ENCODE assay signal across 8 cellular contexts in genomic region chr5:1634337-1634661, GRCh38.
DNase-seq lines count a peak whose midpoint lies in the region; ATAC-seq and TF ChIP-seq lines count a peak whose summit lies in the region.

No MANE protein-coding gene starts in this region.

- no peak overlapping the region for H4K5ac ChIP-seq in mesendoderm (ENCODE audit: low read length)

- H3K27me3 ChIP-seq in heart right ventricle, result peaks cover 0 to 15% (median 5%) of the 10 kb centered on the region in 7 donors
- H3K27me3 ChIP-seq in mesendoderm (ENCODE audit: insufficient read depth, low read length, poor library complexity), result no peaks in the 10 kb centered on the region

- peak overlapping the region; percentile 78 for H3K9ac ChIP-seq in mesendoderm (ENCODE audit: low read length)

- no peaks in the 10 kb centered on the region for H3K9me3 Mint-ChIP-seq in MCF 10A (ENCODE audit: unreplicated experiment)

- H4K8ac ChIP-seq in mesendoderm (ENCODE audit: low read depth, low read length), result peak overlapping the region; percentile 3

- no peaks in the 10 kb centered on the region for H3K36me3 Mint-ChIP-seq in MCF 10A (ENCODE audit: insufficient read depth, unreplicated experiment)

- no TSS peak for BruUV-seq in MCF 10A (replicated peaks; lab: Mats Ljungman, UMichigan)

- H3K4me3 ChIP-seq in heart right ventricle, result peak overlapping the region; percentile 24 to 92 (median 77)
- peak overlapping the region; percentile 46 for H3K4me3 ChIP-seq in mesendoderm (ENCODE audit: low read length)
- peak overlapping the region; percentile 68 for H3K4me3 ChIP-seq in urinary bladder (ENCODE audit: low read depth, low read length)

- no peaks in the 10 kb centered on the region for H3K79me1 ChIP-seq in mesendoderm (ENCODE audit: low read length)

- 33 to 52% methylated on average over 16 to 18 of the region's 18 CpGs for WGBS in heart right ventricle, 2 donors
- no CpG with 5 or more reads among the region's 18 CpGs for WGBS in mesendoderm (ENCODE audit: extremely low coverage, insufficient coverage, low lambda C conversion rate)
- 38% methylated on average over 18 of the region's 18 CpGs for WGBS in urinary bladder

- no peak overlapping the region for H3K18ac ChIP-seq in mesendoderm (ENCODE audit: low read length)

- no peak for TF ChIP-seq CTCF in heart right ventricle (IDR thresholded peaks at IDR 0.05)
- TF ChIP-seq CTCF in MCF 10A (IDR thresholded peaks at IDR 0.05; ENCODE audit: unreplicated experiment), result no peak

- no peak overlapping the region for H3K27ac Mint-ChIP-seq in MCF 10A (ENCODE audit: low read depth, unreplicated experiment)

- no peak for ATAC-seq in heart right ventricle
- ATAC-seq in left ventricle myocardium superior, result no peak
- no peak for ATAC-seq in GM19035 (IDR thresholded peaks at IDR 0.05; ENCODE audit: unreplicated experiment)

- H3K4me1 ChIP-seq in heart right ventricle (peaks cover 0 to 11% (median 6%) of the 10 kb centered on the region in 9 donors), mesendoderm (ENCODE audit: control insufficient read depth, low read depth, low read length) (no peaks in the 10 kb centered on the region), urinary bladder (ENCODE audit: insufficient read depth) (no peaks in the 10 kb centered on the region)

- no peak overlapping the region for H2BK15ac ChIP-seq in mesendoderm (replicated peaks; ENCODE audit: low read depth)

- H3K56ac ChIP-seq in mesendoderm (ENCODE audit: low read length), result peak overlapping the region; percentile 88

- H2BK5ac ChIP-seq in mesendoderm (ENCODE audit: low read length), result no peak overlapping the region

- no peaks in the 10 kb centered on the region for H3K79me2 ChIP-seq in mesendoderm (ENCODE audit: control insufficient read depth, insufficient read depth, low read length)

- H3K4me3 Mint-ChIP-seq in MCF 10A (ENCODE audit: unreplicated experiment), result peak overlapping the region; percentile 64

- DNase-seq in heart right ventricle (no peak), left ventricle myocardium superior (no peak), MCF 10A (ENCODE audit: unreplicated experiment) (no peak), mesendoderm (no peak), COR-L47 (lab: John Stamatoyannopoulos, UW) (no peak), mesenteric fat pad (ENCODE audit: low spot score) (no peak)

- H3K9me3 ChIP-seq in heart right ventricle, result no peaks in the 10 kb centered on the region

- POLR2A ChIA-PET in MCF 10A (lab: Yijun Ruan, JAX), result no interaction called here

- CTCF ChIA-PET in MCF 10A (lab: Yijun Ruan, JAX), result no interaction called here

- H3K36me3 ChIP-seq in heart right ventricle, result peaks cover 0 to 10% (median 0%) of the 10 kb centered on the region in 9 donors
- no peaks in the 10 kb centered on the region for H3K36me3 ChIP-seq in mesendoderm (ENCODE audit: control insufficient read depth, insufficient read depth, low read length)
- no peaks in the 10 kb centered on the region for H3K36me3 ChIP-seq in urinary bladder (ENCODE audit: insufficient read depth)

- H3K27ac ChIP-seq in heart right ventricle (peak overlapping the region; percentile 67 to 97 (median 88)), mesendoderm (ENCODE audit: low read depth, low read length) (no peak overlapping the region), urinary bladder (ENCODE audit: low read depth) (peak overlapping the region; percentile 92)

- H3K27me3 Mint-ChIP-seq in MCF 10A (ENCODE audit: insufficient read depth, unreplicated experiment), result peaks cover 57% of the 10 kb centered on the region

- H3K4me1 Mint-ChIP-seq in MCF 10A (ENCODE audit: insufficient read depth, unreplicated experiment), result no peaks in the 10 kb centered on the region

- no peak overlapping the region for H2AK5ac ChIP-seq in mesendoderm (ENCODE audit: low read length)

- intact Hi-C loops in heart right ventricle (cut with DNase I), result no loop called here
- intact Hi-C loops in left ventricle myocardium superior (cut with micrococcal nuclease), result no loop called here
- intact Hi-C loops in MCF 10A (cut with micrococcal nuclease), result no loop called here

- no peak overlapping the region for H3K4ac ChIP-seq in mesendoderm (ENCODE audit: low read depth, low read length)

- H2BK120ac ChIP-seq in mesendoderm (ENCODE audit: low read depth, low read length), result no peak overlapping the region

- no peak overlapping the region for H3K23ac ChIP-seq in mesendoderm (ENCODE audit: low read length)

- H3K4me2 ChIP-seq in mesendoderm (ENCODE audit: low read length), result peak overlapping the region; percentile 42
